ENCODE assay signal across 8 cellular contexts in the genomic region with DNA sequence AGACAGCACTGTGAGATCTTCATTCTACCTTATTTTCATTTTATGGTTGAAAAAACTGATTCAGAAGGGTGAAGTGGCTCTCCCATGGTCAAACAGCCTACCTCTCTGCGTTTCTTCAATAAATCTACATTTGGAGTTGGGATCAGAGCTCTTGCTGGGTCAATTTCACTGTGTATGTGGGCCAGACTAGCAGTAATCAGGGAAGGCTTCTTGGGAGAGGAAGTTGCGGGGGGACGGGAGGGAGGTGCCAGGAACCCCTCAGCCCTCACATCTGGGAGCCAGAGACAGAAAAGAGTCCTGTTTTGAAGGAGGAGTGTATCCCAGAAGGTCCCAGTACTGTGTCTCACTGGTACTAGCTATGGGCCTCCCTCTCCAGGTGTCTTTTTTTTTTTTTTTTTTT. TPM values are rescaled to one million over a fixed set of nuclear protein-coding genes. Genes with fewer than 3 reads are reported as not detected.
DNase-seq lines count a peak whose midpoint lies in the region; ATAC-seq and TF ChIP-seq lines count a peak whose summit lies in the region.

No MANE protein-coding gene starts in this region.

- peaks cover 3% of the 10 kb centered on the region for H3K4me1 ChIP-seq in NT2/D1 (ENCODE audit: insufficient read depth, insufficient read length)
- peaks cover 10 to 22% of the 10 kb centered on the region in 2 experiments for H3K4me1 ChIP-seq in neutrophil (ENCODE audit: control insufficient read depth in 1 of 2, insufficient read depth in 1 of 2, low read depth in 1 of 2, low read length in 1 of 2)

- H3K36me3 ChIP-seq in NT2/D1 (ENCODE audit: insufficient read depth, insufficient read length, low read length) (peaks cover 30% of the 10 kb centered on the region), neutrophil (peaks cover 18% of the 10 kb centered on the region)

- POLR2A ChIA-PET in CD4-positive, alpha-beta T cell (lab: Charles Lee) = interaction anchor here (0.9 to 4.3 kb wide), 11 partner anchors 9 to 361 kb away, joined by 3 to 87 read pairs (median 14); a partner anchor contains a TSS

- DNase-seq in CD4-positive, alpha-beta T cell = no peak
- DNase-seq in NT2/D1 (ENCODE audit: low read depth, low spot score) (no peak), SIG-M5 (lab: John Stamatoyannopoulos, UW) (no peak), middle frontal gyrus (ENCODE audit: extremely low spot score, low spot score) (no peak), ecto neural progenitor cell (ENCODE audit: low spot score) (no peak), NCI-H1105 (lab: John Stamatoyannopoulos, UW) (no peak)
- no peak for DNase-seq in effector memory CD8-positive, alpha-beta T cell

- H3K27me3 ChIP-seq in CD4-positive, alpha-beta T cell (ENCODE audit: control insufficient read depth, insufficient read depth, low read length) = no peaks in the 10 kb centered on the region
- H3K27me3 ChIP-seq in NT2/D1 (ENCODE audit: insufficient read depth, insufficient read length) = no peaks in the 10 kb centered on the region
- no peaks in the 10 kb centered on the region for H3K27me3 ChIP-seq in neutrophil

- peak overlapping the region; percentile 92 for H3K9ac ChIP-seq in NT2/D1 (ENCODE audit: insufficient read length, low read depth)

- no peak for TF ChIP-seq CTCF in CD4-positive, alpha-beta T cell (IDR thresholded peaks at IDR 0.05)
- TF ChIP-seq CTCF in neutrophil (IDR thresholded peaks at IDR 0.05) = no peak

- peak overlapping the region; percentile 94 for H3K27ac ChIP-seq in CD4-positive, alpha-beta T cell (ENCODE audit: low read depth, low read length)
- peak overlapping the region; percentile 89 for H3K27ac ChIP-seq in neutrophil

- peaks cover 26% of the 10 kb centered on the region for H3K4me1 Mint-ChIP-seq in CD4-positive, alpha-beta T cell (ENCODE audit: low read depth)
- H3K4me1 Mint-ChIP-seq in effector memory CD8-positive, alpha-beta T cell (ENCODE audit: low read depth in 2 of 2) = peaks cover 10 to 16% of the 10 kb centered on the region in 2 donors

- peaks cover 34% of the 10 kb centered on the region for H3K36me3 Mint-ChIP-seq in CD4-positive, alpha-beta T cell (ENCODE audit: low read depth)
- H3K36me3 Mint-ChIP-seq in effector memory CD8-positive, alpha-beta T cell (ENCODE audit: insufficient read depth) = peaks cover 30% of the 10 kb centered on the region

- peak overlapping the region; percentile 94 for H3K4me3 Mint-ChIP-seq in CD4-positive, alpha-beta T cell
- H3K4me3 Mint-ChIP-seq in effector memory CD8-positive, alpha-beta T cell = peak overlapping the region; percentile 89

- H3K27ac Mint-ChIP-seq in CD4-positive, alpha-beta T cell = peak overlapping the region; percentile 98
- H3K27ac Mint-ChIP-seq in effector memory CD8-positive, alpha-beta T cell = peak overlapping the region; percentile 91 to 95

- H3K4me3 ChIP-seq in NT2/D1 (ENCODE audit: insufficient read length, low read depth) (peak overlapping the region; percentile 82), neutrophil (ENCODE audit: low read depth in 1 of 2, low read length in 1 of 2) (peak overlapping the region; percentile 93 to 96)

- CTCF ChIA-PET in CD4-positive, alpha-beta T cell (lab: Charles Lee) = interaction anchor here (0.8 to 3.0 kb wide), 4 partner anchors 14 to 38 kb away, joined by 3 to 12 read pairs (median 4); a partner anchor contains a TSS

- ATAC-seq in CD4-positive, alpha-beta T cell (ENCODE audit: poor library complexity) = no peak
- ATAC-seq in effector memory CD8-positive, alpha-beta T cell (replicated peaks) = no peak

- H3K9me3 Mint-ChIP-seq in CD4-positive, alpha-beta T cell = no peaks in the 10 kb centered on the region
- no peaks in the 10 kb centered on the region for H3K9me3 Mint-ChIP-seq in effector memory CD8-positive, alpha-beta T cell

- intact Hi-C loops in CD4-positive, alpha-beta T cell (cut with DNase I, micrococcal nuclease) = loop anchor here in 1 of 2 experiments (2.0 kb wide), 1 partner anchor 38 kb away; no protein-coding TSS in a partner anchor

- no peaks in the 10 kb centered on the region for H3K9me3 ChIP-seq in CD4-positive, alpha-beta T cell (ENCODE audit: control insufficient read depth, low read length)
- H3K9me3 ChIP-seq in NT2/D1 (ENCODE audit: insufficient read depth, low read length) = no peaks in the 10 kb centered on the region
- H3K9me3 ChIP-seq in neutrophil = no peaks in the 10 kb centered on the region

- H3K27me3 Mint-ChIP-seq in CD4-positive, alpha-beta T cell = no peaks in the 10 kb centered on the region
- H3K27me3 Mint-ChIP-seq in effector memory CD8-positive, alpha-beta T cell = no peaks in the 10 kb centered on the region

RNA-seq across cellular contexts. Expression of a gene that starts 0.9 kb away (rescaled TPM):
- total RNA-seq in CD4-positive, alpha-beta T cell = 10 to 100 TPM; 64.2 to 66.9 TPM

RNA-seq across cellular contexts. Expression of a gene that starts 13.1 kb away (rescaled TPM):
- 1,000 to 10,000 TPM; 2,255 to 2,378 TPM for total RNA-seq in CD4-positive, alpha-beta T cell

RNA-seq across cellular contexts. Expression of a gene that starts 15.2 kb away (rescaled TPM):
- total RNA-seq in CD4-positive, alpha-beta T cell = 100 to 1,000 TPM; 147 to 152 TPM

RNA-seq across cellular contexts. Expression of a gene that starts 30.0 kb away (rescaled TPM):
- total RNA-seq in CD4-positive, alpha-beta T cell = 10 to 100 TPM; 88.4 to 88.9 TPM

RNA-seq across cellular contexts. Expression of a gene that starts 36.7 kb away (rescaled TPM):
- 10 to 100 TPM; 46.2 to 46.8 TPM for total RNA-seq in CD4-positive, alpha-beta T cell
